Comparison of ENCODE assay signal across 16 cellular contexts in genomic region chr2:145305854-145306253, GRCh38.
DNase-seq lines count a peak whose midpoint lies in the region; ATAC-seq, FAIRE-seq and TF ChIP-seq lines count a peak whose summit lies in the region.
"Had no signal": no experiment of that assay in that cellular context is flagged by ENCODE, and none has a peak within 500 bp of the region (broad histone marks: within the 10 kb centered on the region; RNA-seq: fewer than 3 reads in every experiment).

No MANE protein-coding gene starts in this region.

- H3K4me1 ChIP-seq in GM23338 (ENCODE audit: insufficient read depth) (no peaks in the 10 kb centered on the region), OCI-LY7 (ENCODE audit: insufficient read depth, low read length, poor library complexity, severe bottlenecking) (peaks cover 7% of the 10 kb centered on the region), K562 (replicated peaks in 1 of 2; ENCODE audit: control insufficient read depth in 2 of 2, insufficient read depth in 2 of 2, low read length in 2 of 2) (no peaks in the 10 kb centered on the region), right atrium auricular region (no peaks in the 10 kb centered on the region)

- H3K9me3 Mint-ChIP-seq in GM23338: no peaks in the 10 kb centered on the region; the same call in 2 of the 3 replicates
- H3K9me3 Mint-ChIP-seq: CD8-positive, alpha-beta T cell had no signal

- H3K9me2 ChIP-seq in GM23338 (ENCODE audit: insufficient read depth) (no peaks in the 10 kb centered on the region), OCI-LY7 (ENCODE audit: insufficient read depth, low read length) (no peaks in the 10 kb centered on the region)

- ATAC-seq in GM23338 (no peak), K562 (no peak), GM18858 (IDR thresholded peaks at IDR 0.05; ENCODE audit: unreplicated experiment) (no peak), GM21381 (IDR thresholded peaks at IDR 0.05; ENCODE audit: unreplicated experiment) (no peak)
- ATAC-seq: CD8-positive, alpha-beta T cell; HCT116 had no signal

- H3K36me3 Mint-ChIP-seq in GM23338 (ENCODE audit: low read depth): no peaks in the 10 kb centered on the region
- H3K36me3 Mint-ChIP-seq: CD8-positive, alpha-beta T cell had no signal

- no peaks in the 10 kb centered on the region for H3K79me2 ChIP-seq in GM23338 (replicated peaks; ENCODE audit: insufficient read depth)
- no peaks in the 10 kb centered on the region for H3K79me2 ChIP-seq in OCI-LY7 (ENCODE audit: insufficient read depth, low read depth, low read length)
- no peaks in the 10 kb centered on the region for H3K79me2 ChIP-seq in K562 (ENCODE audit: control insufficient read depth, insufficient read depth, low read length)

- intact Hi-C loops in OCI-LY7 (cut with micrococcal nuclease; ENCODE audit: unreplicated experiment) (no loop called here), K562 (cut with micrococcal nuclease) (no loop called here)

- CTCF ChIA-PET in OCI-LY7 (lab: Charles Lee; ENCODE audit: unreplicated experiment) (no interaction called here), K562 (lab: Yijun Ruan, JAX; ENCODE audit: low intra/inter-chr PET ratio) (no interaction called here)

- POLR2A ChIA-PET in OCI-LY7 (lab: Charles Lee) (interaction anchor here (0.6 to 2.1 kb wide), 9 partner anchors 9 to 1123 kb away, joined by 3 to 5 read pairs (median 4); no protein-coding TSS in a partner anchor), K562 (lab: Yijun Ruan, JAX) (interaction anchor here (1.0 kb wide), 1 partner anchor 10 kb away, joined by 3 read pairs; no protein-coding TSS in a partner anchor)

- no peaks in the 10 kb centered on the region for H3K27me3 Mint-ChIP-seq in GM23338 (ENCODE audit: insufficient read depth, low read depth, poor library complexity)

- H3K4me3 ChIP-seq in GM23338 (no peak overlapping the region), OCI-LY7 (ENCODE audit: low read depth, low read length, poor library complexity, severe bottlenecking) (no peak overlapping the region), K562 (no peak overlapping the region), right atrium auricular region (no peak overlapping the region)

- in situ Hi-C loops in K562 (cut with MboI): no loop called here

- H3K4me3 Mint-ChIP-seq in GM23338: no peak overlapping the region
- H3K4me3 Mint-ChIP-seq: CD14-positive monocyte; CD8-positive, alpha-beta T cell had no signal

- H3K4me2 ChIP-seq in GM23338: no peak overlapping the region
- H3K4me2 ChIP-seq in OCI-LY7 (ENCODE audit: low read length): no peak overlapping the region
- H3K4me2 ChIP-seq in K562 (ENCODE audit: insufficient read depth, low read length): no peak overlapping the region

- H3K27ac Mint-ChIP-seq in GM23338: no peak overlapping the region
- H3K27ac Mint-ChIP-seq: CD14-positive monocyte; CD8-positive, alpha-beta T cell had no signal

- FAIRE-seq in K562 (lab: Jason Lieb, UNC): no peak
- FAIRE-seq: H54 had no signal

- peak; percentile 2 for DNase-seq in EH (ENCODE audit: low read depth)
- DNase-seq in GM23338 (ENCODE audit: low spot score): no peak
- peak; percentile 14 for DNase-seq in OCI-LY7 (ENCODE audit: low spot score)
- DNase-seq in K562 (ENCODE audit: extremely low read depth in 1 of 4, low spot score in 3 of 4): no peak
- no peak for DNase-seq in right atrium auricular region (ENCODE audit: low spot score)
- no peak for DNase-seq in activated naive CD4-positive, alpha-beta T cell treated with Interleukin-2 at 50 U/mL for 16 hours
- DNase-seq: CD8-positive, alpha-beta T cell; COR-L47; DMS79; GF-D8 had no signal

- no peak overlapping the region for H3K9ac ChIP-seq in K562 (ENCODE audit: insufficient read depth in 1 of 2, low read depth in 2 of 2, low read length in 2 of 2)

- no peaks in the 10 kb centered on the region for H4K20me1 ChIP-seq in GM23338 (replicated peaks; ENCODE audit: insufficient read depth)
- no peaks in the 10 kb centered on the region for H4K20me1 ChIP-seq in OCI-LY7 (ENCODE audit: insufficient read depth, low read length)
- H4K20me1 ChIP-seq in K562 (replicated peaks; ENCODE audit: control insufficient read depth, insufficient read depth, low read length): no peaks in the 10 kb centered on the region

- TF ChIP-seq POLR2A in K562 (conservative IDR thresholded peaks at IDR 0.05): no peak

- H2AFZ ChIP-seq in GM23338: peak overlapping the region; percentile 57; the same call in 1 of the 2 replicates
- peak overlapping the region; percentile 15; the same call in 1 of the 2 replicates for H2AFZ ChIP-seq in OCI-LY7 (ENCODE audit: low read length)
- H2AFZ ChIP-seq in K562 (ENCODE audit: low read depth, low read length): no peak overlapping the region

- 75% methylated on average over 2 of the region's 2 CpGs for WGBS in K562 (ENCODE audit: insufficient coverage, low coverage, missing lambda C conversion rate)

- TF ChIP-seq EP300 in K562 (IDR thresholded peaks at IDR 0.05; ENCODE audit: low read length): no peak

- H3F3A ChIP-seq in GM23338 (replicated peaks; ENCODE audit: low read depth): no peaks in the 10 kb centered on the region

- TF ChIP-seq CTCF in GM23338 (conservative IDR thresholded peaks at IDR 0.05; ENCODE audit: low read depth in 2 of 2) (no peak), OCI-LY7 (conservative IDR thresholded peaks at IDR 0.05; ENCODE audit: low read length) (no peak), K562 (IDR thresholded peaks at IDR 0.05 in 2 of 3, conservative IDR thresholded peaks at IDR 0.05 in 1 of 3; ENCODE audit: insufficient read depth in 2 of 3, low read depth in 1 of 3, low read length in 3 of 3) (no peak), right atrium auricular region (IDR thresholded peaks at IDR 0.05) (no peak)

- no TSS peak for BruUV-seq in OCI-LY7 (replicated peaks; lab: Mats Ljungman, UMichigan)
- BruUV-seq in K562 (replicated peaks; lab: Mats Ljungman, UMichigan): no TSS peak

- H3K9me3 ChIP-seq in OCI-LY7 (ENCODE audit: low read length) (0 out of 2 replicates have a peak, but pooled peaks cover 5% of the 10 kb centered on the region), K562 (replicated peaks; ENCODE audit: control insufficient read depth, insufficient read depth, low read depth, low read length) (no peaks in the 10 kb centered on the region), right atrium auricular region (no peaks in the 10 kb centered on the region)

- H3K27me3 ChIP-seq in GM23338 (ENCODE audit: insufficient read depth) (no peaks in the 10 kb centered on the region), K562 (ENCODE audit: control insufficient read depth in 2 of 2, insufficient read depth in 2 of 2, low read length in 2 of 2) (no peaks in the 10 kb centered on the region), right atrium auricular region (no peaks in the 10 kb centered on the region)

- TF ChIP-seq RAD21 in K562 (CRISPR knock-in tag; conservative IDR thresholded peaks at IDR 0.05 in 1 of 2, IDR thresholded peaks at IDR 0.05 in 1 of 2): no peak

- H3K27ac ChIP-seq in GM23338 (ENCODE audit: low read depth) (no peak overlapping the region), OCI-LY7 (ENCODE audit: low read depth, low read length, poor library complexity, severe bottlenecking) (no peak overlapping the region), K562 (ENCODE audit: extremely low read depth, low read depth, low read length) (no peak overlapping the region), right atrium auricular region (no peak overlapping the region)
- H3K27ac ChIP-seq: HL-60 had no signal

- H3K36me3 ChIP-seq in GM23338 (ENCODE audit: insufficient read depth) (0 out of 2 replicates have a peak, but pooled peaks cover 4% of the 10 kb centered on the region), OCI-LY7 (ENCODE audit: insufficient read depth, low read length) (no peaks in the 10 kb centered on the region), K562 (ENCODE audit: control insufficient read depth, insufficient read depth, low read length) (no peaks in the 10 kb centered on the region), right atrium auricular region (no peaks in the 10 kb centered on the region)

- H3K9me1 ChIP-seq in K562 (ENCODE audit: control insufficient read depth, insufficient read depth, low read length): no peaks in the 10 kb centered on the region

- peaks cover 12% of the 10 kb centered on the region for H3K4me1 Mint-ChIP-seq in GM23338
- H3K4me1 Mint-ChIP-seq: CD14-positive monocyte had no signal

TF ChIP-seq in GM23338, 12 proteins besides CTCF, POLR2A, EP300 and RAD21:
- no peak for TF ChIP-seq JUNB (IDR thresholded peaks at IDR 0.05; ENCODE audit: unreplicated experiment)
- TF ChIP-seq NANOG (IDR thresholded peaks at IDR 0.05; ENCODE audit: borderline replicate concordance): no peak
- TF ChIP-seq ETS1 (IDR thresholded peaks at IDR 0.05): no peak

TF ChIP-seq in K562, 482 proteins besides CTCF, POLR2A, EP300 and RAD21 (continues in another document):
- TF ChIP-seq ZBTB8A (IDR thresholded peaks at IDR 0.05; ENCODE audit: partially characterized antibody): no peak
- no peak for TF ChIP-seq CREB3L1 (IDR thresholded peaks at IDR 0.05; ENCODE audit: borderline replicate concordance, low read depth)

Comparison
In these comparisons a context has a peak if more than half of its experiments do, and no peak if none do; other contexts are left out.
1. DNase-seq: peak in EH (single experiment) and OCI-LY7 (single experiment); none in GM23338 (single experiment), K562 (0 of 4), right atrium auricular region (single experiment) and activated naive CD4-positive, alpha-beta T cell treated with Interleukin-2 at 50 U/mL for 16 hours (single experiment).